13 cellular contexts compared by ENCODE assay signal in genomic region chr17:46045639-46046038, GRCh38. TPM values are rescaled to one million over a fixed set of nuclear protein-coding genes. Genes with fewer than 3 reads are reported as not detected.
A peak's percentile ranks its signal among the peaks of the same experiment; 100 is the strongest.
DNase-seq lines count a peak whose midpoint lies in the region; ATAC-seq, FAIRE-seq and TF ChIP-seq lines count a peak whose summit lies in the region.
"Had no signal": no experiment of that assay in that cellular context is flagged by ENCODE, and none has a peak within 500 bp of the region (broad histone marks: within the 10 kb centered on the region; RNA-seq: fewer than 3 reads in every experiment).

No MANE protein-coding gene starts in this region.

- FAIRE-seq in GM12892 (lab: Jason Lieb, UNC), result no peak

- H3K27me3 ChIP-seq in cardiac muscle cell, result no peaks in the 10 kb centered on the region
- H3K27me3 ChIP-seq in heart left ventricle, result no peaks in the 10 kb centered on the region
- H3K27me3 ChIP-seq in right lobe of liver, result no peaks in the 10 kb centered on the region
- no peaks in the 10 kb centered on the region for H3K27me3 ChIP-seq in brain microvascular endothelial cell (replicated peaks)

- TF ChIP-seq CTCF in cardiac muscle cell (IDR thresholded peaks at IDR 0.05; ENCODE audit: low read depth, low read length) (no peak), heart left ventricle (IDR thresholded peaks at IDR 0.05) (no peak), right lobe of liver (IDR thresholded peaks at IDR 0.05) (no peak), type B pancreatic cell (conservative IDR thresholded peaks at IDR 0.05) (no peak), brain microvascular endothelial cell (IDR thresholded peaks at IDR 0.05; ENCODE audit: low read depth, low read length, missing control alignments) (no peak)

- H3K27ac ChIP-seq in cardiac muscle cell, result peak overlapping the region; percentile 78
- H3K27ac ChIP-seq in heart left ventricle, result peak overlapping the region in 4 of 12 donors; percentile 7 to 60 (median 16)
- H3K27ac ChIP-seq in right lobe of liver, result peak overlapping the region in 2 of 3 donors; percentile 16 to 52
- H3K27ac ChIP-seq in brain microvascular endothelial cell, result no peak overlapping the region

- intact Hi-C loops in heart left ventricle (cut with DNase I), result loop anchor here in 7 of 10 donors (2.0 to 5.0 kb wide), 5 partner anchors 137 to 169 kb away; partner anchors contain the start of gene KANSL1 (in 4 of the 7)
- intact Hi-C loops in right lobe of liver (cut with DNase I), result loop anchor here (5.0 to 10.0 kb wide), 3 partner anchors 139 to 169 kb away; partner anchors contain the start of gene KANSL1 (in 1 of the 2)

- TF ChIP-seq POLR2A in heart left ventricle (IDR thresholded peaks at IDR 0.05) (no peak), right lobe of liver (IDR thresholded peaks at IDR 0.05) (no peak), GM12892 (IDR thresholded peaks at IDR 0.05; ENCODE audit: low read depth, low read length) (no peak)

- in situ Hi-C loops in brain microvascular endothelial cell (cut with HindIII; ENCODE audit: low pct_ligation_motif_present, low sequenced_read_pairs), result no loop called here

- WGBS in heart left ventricle, 4 donors, result 76 to 85% (median 81%) methylated on average over 3 of the region's 3 CpGs
- 73% methylated on average over 3 of the region's 3 CpGs for WGBS in right lobe of liver (ENCODE audit: insufficient coverage, low coverage, low lambda C conversion rate, missing lambda C conversion rate)

- peaks cover 49% of the 10 kb centered on the region for H3K36me3 ChIP-seq in cardiac muscle cell
- H3K36me3 ChIP-seq in heart left ventricle, result peaks cover 2 to 92% (median 60%) of the 10 kb centered on the region in 9 donors
- peaks cover 0 to 39% (median 16%) of the 10 kb centered on the region in 4 donors for H3K36me3 ChIP-seq in right lobe of liver
- H3K36me3 ChIP-seq in brain microvascular endothelial cell (replicated peaks), result peaks cover 40% of the 10 kb centered on the region

- peak overlapping the region; percentile 12 for H3K27ac Mint-ChIP-seq in activated T-helper 17 cell treated with anti-CD3 and anti-CD28 coated beads, Interleukin-2, amount 50 U/mL, for 72 hours
- peak overlapping the region; percentile 64 for H3K27ac Mint-ChIP-seq in type B pancreatic cell
- H3K27ac Mint-ChIP-seq: T-helper 2 cell treated with Interferon-gamma antibody and Interleukin-4, amounts not matched to agents 5 μg/mL and 100 μg/mL, for 36 hours had no signal

- peaks cover 97% of the 10 kb centered on the region for H3K36me3 Mint-ChIP-seq in activated T-helper 17 cell treated with anti-CD3 and anti-CD28 coated beads, Interleukin-2, amount 50 U/mL, for 72 hours (ENCODE audit: low read depth)
- peaks cover 38% of the 10 kb centered on the region for H3K36me3 Mint-ChIP-seq in type B pancreatic cell

- H3K4me3 ChIP-seq in cardiac muscle cell, result no peak overlapping the region
- no peak overlapping the region for H3K4me3 ChIP-seq in heart left ventricle
- no peak overlapping the region for H3K4me3 ChIP-seq in right lobe of liver
- no peak overlapping the region for H3K4me3 ChIP-seq in brain microvascular endothelial cell (ENCODE audit: low read depth, low read length)

- H3K27me3 Mint-ChIP-seq in activated T-helper 17 cell treated with anti-CD3 and anti-CD28 coated beads, Interleukin-2, amount 50 U/mL, for 72 hours, result no peaks in the 10 kb centered on the region
- H3K27me3 Mint-ChIP-seq in type B pancreatic cell, result no peaks in the 10 kb centered on the region

- DNase-seq in cardiac muscle cell (ENCODE audit: low read depth in 1 of 2, low spot score in 1 of 2) (peak in 1 of 2 donors; percentile 24), heart left ventricle (no peak), right lobe of liver (no peak), type B pancreatic cell (ENCODE audit: extremely low spot score, unreplicated experiment) (no peak), NCI-H1694 treated with DMSO at 0.1 percent for 48 hours (lab: John Stamatoyannopoulos, UW) (no peak), GM12892 (ENCODE audit: insufficient read length) (no peak), brain microvascular endothelial cell (no peak)
- DNase-seq: activated gamma-delta T cell treated with Interleukin-2 at 50 U/mL for 16 hours; effector CD8-positive, alpha-beta T cell had no signal

- peaks cover 13% of the 10 kb centered on the region for H3K4me1 Mint-ChIP-seq in activated T-helper 17 cell treated with anti-CD3 and anti-CD28 coated beads, Interleukin-2, amount 50 U/mL, for 72 hours
- H3K4me1 Mint-ChIP-seq in type B pancreatic cell (ENCODE audit: unreplicated experiment), result peaks cover 23% of the 10 kb centered on the region

- H3K4me3 Mint-ChIP-seq in activated T-helper 17 cell treated with anti-CD3 and anti-CD28 coated beads, Interleukin-2, amount 50 U/mL, for 72 hours, result no peak overlapping the region
- no peak overlapping the region for H3K4me3 Mint-ChIP-seq in type B pancreatic cell
- H3K4me3 Mint-ChIP-seq: T-helper 2 cell treated with Interferon-gamma antibody and Interleukin-4, amounts not matched to agents 5 μg/mL and 100 μg/mL, for 36 hours had no signal

- H3K9me3 ChIP-seq in cardiac muscle cell (ENCODE audit: low read depth), result no peaks in the 10 kb centered on the region
- H3K9me3 ChIP-seq in heart left ventricle, result no peaks in the 10 kb centered on the region
- H3K9me3 ChIP-seq in right lobe of liver, result no peaks in the 10 kb centered on the region

- ATAC-seq in heart left ventricle (no peak), right lobe of liver (peak in 1 of 4 donors; percentile 55)
- peak; percentile 91 for ATAC-seq in activated T-helper 17 cell treated with anti-CD3 and anti-CD28 coated beads, Interleukin-2, amount 50 U/mL, for 72 hours (replicated peaks)

- no peaks in the 10 kb centered on the region for H3K9me3 Mint-ChIP-seq in activated T-helper 17 cell treated with anti-CD3 and anti-CD28 coated beads, Interleukin-2, amount 50 U/mL, for 72 hours
- H3K9me3 Mint-ChIP-seq in type B pancreatic cell, result no peaks in the 10 kb centered on the region
- H3K9me3 Mint-ChIP-seq: T-helper 2 cell treated with Interferon-gamma antibody and Interleukin-4, amounts not matched to agents 5 μg/mL and 100 μg/mL, for 36 hours had no signal

- H3K4me1 ChIP-seq in cardiac muscle cell (ENCODE audit: low read depth) (no peaks in the 10 kb centered on the region), heart left ventricle (peaks cover 0 to 41% (median 14%) of the 10 kb centered on the region in 12 donors), right lobe of liver (peaks cover 0 to 31% (median 10%) of the 10 kb centered on the region in 4 donors)

RNA-seq across cellular contexts. Expression of gene STH, which starts 46.6 kb away (rescaled TPM):
- total RNA-seq in cardiac muscle cell, result not detected in 2 replicates
- not detected in 2 replicates for polyA plus RNA-seq in cardiac muscle cell
- total RNA-seq in heart left ventricle, result under 1 TPM in 1 of 9 donors, not detected in 8; 0.56 TPM
- polyA plus RNA-seq in heart left ventricle, result 1 to 10 TPM in 1 of 2 donors, not detected in 1; 1.6 TPM
- total RNA-seq in activated T-helper 17 cell treated with anti-CD3 and anti-CD28 coated beads, Interleukin-2, amount 50 U/mL, for 72 hours, result not detected
- total RNA-seq in right lobe of liver, result not detected
- total RNA-seq in type B pancreatic cell (ENCODE audit: low replicate concordance), result not detected in 2 replicates
- not detected for polyA plus RNA-seq in GM12892 (2012; ENCODE audit: missing spikeins)
- total RNA-seq: subcutaneous adipose tissue had no signal
- polyA plus RNA-seq: BJ had no signal
